ENCODE assay signal across 30 cellular contexts in the genomic region with DNA sequence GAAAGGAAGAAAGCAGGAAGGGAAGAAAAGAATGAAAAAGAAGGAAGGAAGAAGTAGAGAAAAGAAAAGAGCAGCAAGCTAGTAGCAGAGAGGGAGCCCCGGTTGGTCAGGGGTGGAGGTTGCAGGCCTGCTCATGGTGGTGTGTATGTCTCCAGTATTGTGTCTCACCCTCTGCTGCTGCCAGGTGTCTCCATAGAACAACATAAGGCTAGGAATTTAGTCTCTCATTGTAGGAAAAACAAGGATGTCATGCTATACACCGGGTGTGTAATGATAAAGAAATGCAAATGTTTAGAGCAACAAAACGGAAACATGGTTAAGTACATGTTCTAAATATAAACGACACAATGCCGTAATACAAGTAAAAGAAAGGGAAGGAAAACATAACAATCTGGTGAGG.
"Had no signal": no experiment of that assay in that cellular context is flagged by ENCODE, and none has a peak within 500 bp of the region (broad histone marks: within the 10 kb centered on the region; RNA-seq: fewer than 3 reads in every experiment).

No MANE protein-coding gene starts in this region.

- H3K4me3 Mint-ChIP-seq: activated CD4-positive, alpha-beta memory T cell treated with anti-CD3 and anti-CD28 coated beads, Interleukin-2, amount 10 ng/mL, durations not matched to agents 7 days and 5 days; activated CD8-positive, alpha-beta memory T cell treated with anti-CD3 and anti-CD28 coated beads, Interleukin-2, amount 10 ng/mL, durations not matched to agents 7 days and 5 days; activated naive CD8-positive, alpha-beta T cell treated with anti-CD3 and anti-CD28 coated beads for 36 hours had no signal

- H3K4me1 Mint-ChIP-seq: activated CD4-positive, alpha-beta memory T cell treated with anti-CD3 and anti-CD28 coated beads, Interleukin-2, amount 10 ng/mL, durations not matched to agents 7 days and 5 days; activated CD8-positive, alpha-beta memory T cell treated with anti-CD3 and anti-CD28 coated beads, Interleukin-2, amount 10 ng/mL, durations not matched to agents 7 days and 5 days; activated naive CD8-positive, alpha-beta T cell treated with anti-CD3 and anti-CD28 coated beads for 36 hours had no signal

- H3K4me1 ChIP-seq: body of pancreas, breast epithelium, SJCRH30 had no signal

- H3K4me3 ChIP-seq: body of pancreas, breast epithelium, SJCRH30, SK-N-MC had no signal

- H3K27me3 ChIP-seq: body of pancreas, SJCRH30 had no signal

- H3K36me3 ChIP-seq: breast epithelium, SJCRH30, WERI-Rb-1 had no signal

- H3K27me3 Mint-ChIP-seq: activated CD4-positive, alpha-beta memory T cell treated with anti-CD3 and anti-CD28 coated beads, Interleukin-2, amount 10 ng/mL, durations not matched to agents 7 days and 5 days; activated CD8-positive, alpha-beta memory T cell treated with anti-CD3 and anti-CD28 coated beads, Interleukin-2, amount 10 ng/mL, durations not matched to agents 7 days and 5 days; activated naive CD8-positive, alpha-beta T cell treated with anti-CD3 and anti-CD28 coated beads for 36 hours had no signal

- H3K36me3 Mint-ChIP-seq: activated CD8-positive, alpha-beta memory T cell treated with anti-CD3 and anti-CD28 coated beads, Interleukin-2, amount 10 ng/mL, durations not matched to agents 7 days and 5 days; activated naive CD8-positive, alpha-beta T cell treated with anti-CD3 and anti-CD28 coated beads for 36 hours had no signal

- ATAC-seq: activated CD8-positive, alpha-beta memory T cell treated with anti-CD3 and anti-CD28 coated beads, Interleukin-2, amount 10 ng/mL, durations not matched to agents 7 days and 5 days; body of pancreas; Panc1 had no signal

- H3K27ac Mint-ChIP-seq: activated CD4-positive, alpha-beta memory T cell treated with anti-CD3 and anti-CD28 coated beads, Interleukin-2, amount 10 ng/mL, durations not matched to agents 7 days and 5 days; activated CD8-positive, alpha-beta memory T cell treated with anti-CD3 and anti-CD28 coated beads, Interleukin-2, amount 10 ng/mL, durations not matched to agents 7 days and 5 days; activated naive CD8-positive, alpha-beta T cell treated with anti-CD3 and anti-CD28 coated beads for 36 hours had no signal

- FAIRE-seq: astrocyte had no signal

- H3K9me3 ChIP-seq: SJCRH30 had no signal

- H3K27ac ChIP-seq: body of pancreas, breast epithelium, SJCRH30, SK-N-MC, WERI-Rb-1 had no signal

- DNase-seq: activated CD4-positive, alpha-beta memory T cell treated with anti-CD3 and anti-CD28 coated beads, Interleukin-2, amount 10 ng/mL, durations not matched to agents 7 days and 5 days; activated CD4-positive, alpha-beta T cell treated with anti-CD3 and anti-CD28 coated beads for 1 hour; activated CD4-positive, alpha-beta T cell treated with anti-CD3 and anti-CD28 coated beads for 48 hours; activated CD4-positive, CD25-positive, alpha-beta regulatory T cell; activated CD8-positive, alpha-beta memory T cell treated with anti-CD3 and anti-CD28 coated beads for 24 hours; activated CD8-positive, alpha-beta memory T cell treated with anti-CD3 and anti-CD28 coated beads, Interleukin-2, amount 10 ng/mL, durations not matched to agents 7 days and 5 days; activated CD8-positive, alpha-beta memory T cell treated with anti-CD3 and anti-CD28 coated beads, Interleukin-2, amount 50 U/mL, for 48 hours; activated effector memory CD4-positive, alpha-beta T cell treated with anti-CD3 and anti-CD28 coated beads, Interleukin-2, amount 50 U/mL, for 16 hours; activated naive CD4-positive, alpha-beta T cell; activated naive CD4-positive, alpha-beta T cell treated with anti-CD3 and anti-CD28 coated beads, Interleukin-2, amount 50 U/mL, for 16 hours; activated naive CD8-positive, alpha-beta T cell treated with anti-CD3 and anti-CD28 coated beads for 36 hours; activated T-cell treated with anti-CD3 and anti-CD28 coated beads, Interleukin-2, amount 50 U/mL, for 48 hours; amygdala; body of pancreas; NCI-H1048; NCI-H1105 treated with DMSO at 0.1 percent for 48 hours; NCI-H1436; NCI-H1694; NCI-H1930; NCI-H345; NCI-H524 treated with DMSO at 0.1 percent for 48 hours; NK-92 treated with Interleukin-12 subunit alpha and Interleukin-12 subunit beta, amount 100 ng/mL, for 24 hours; SHP77; SJCRH30; T1000; WERI-Rb-1 had no signal
